8 cellular contexts compared by ENCODE assay signal in the genomic region with DNA sequence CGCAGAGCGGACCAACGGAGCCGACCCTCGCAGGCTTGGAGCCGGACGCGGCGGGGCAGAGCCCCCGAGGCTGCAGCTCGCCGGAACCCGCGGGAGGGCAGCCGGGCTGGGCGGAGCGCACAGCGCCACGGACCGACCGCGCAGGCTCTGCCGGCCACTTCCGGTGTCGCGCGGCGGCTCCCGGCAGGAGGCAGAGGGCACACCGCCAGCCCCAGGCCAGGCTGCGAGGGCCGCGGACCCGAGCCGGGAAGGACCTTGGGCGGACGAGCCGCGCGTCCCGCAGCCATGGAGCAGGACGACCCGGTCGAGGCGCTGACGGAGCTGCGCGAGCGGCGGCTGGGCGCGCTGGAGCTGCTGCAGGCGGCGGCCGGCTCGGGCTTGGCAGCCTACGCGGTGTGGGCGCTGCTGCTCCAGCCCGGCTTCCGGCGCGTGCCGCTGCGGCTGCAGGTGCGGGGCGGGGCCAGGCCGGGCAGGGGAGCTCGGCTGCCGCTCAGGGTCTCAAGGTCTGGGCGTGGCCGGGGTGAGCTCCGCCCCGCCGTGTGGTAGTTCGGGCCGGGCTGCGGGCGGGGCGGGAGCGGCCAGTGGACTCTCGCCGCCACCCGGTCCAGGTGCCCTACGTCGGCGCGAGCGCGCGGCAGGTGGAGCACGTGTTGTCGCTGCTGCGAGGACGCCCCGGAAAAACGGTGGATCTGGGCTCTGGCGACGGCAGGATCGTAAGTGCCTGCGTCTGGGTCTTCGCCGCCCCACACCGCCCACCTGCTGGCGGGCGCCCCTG. TPM values are rescaled to one million over a fixed set of nuclear protein-coding genes. Genes with fewer than 3 reads are reported as not detected.
DNase-seq lines count a peak whose midpoint lies in the region; ATAC-seq and TF ChIP-seq lines count a peak whose summit lies in the region.

A gene with protein sequence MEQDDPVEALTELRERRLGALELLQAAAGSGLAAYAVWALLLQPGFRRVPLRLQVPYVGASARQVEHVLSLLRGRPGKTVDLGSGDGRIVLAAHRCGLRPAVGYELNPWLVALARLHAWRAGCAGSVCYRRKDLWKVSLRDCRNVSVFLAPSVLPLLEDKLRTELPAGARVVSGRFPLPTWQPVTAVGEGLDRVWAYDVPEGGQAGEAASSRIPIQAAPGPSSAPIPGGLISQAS (plus strand): TSS at position 157 of the 775 bp plus-strand sequence. CDS start 129 bp downstream, at position 286.

- no peaks in the 10 kb centered on the region for H3K36me3 ChIP-seq in CD8-positive, alpha-beta memory T cell (ENCODE audit: insufficient read depth, low read length)
- H3K36me3 ChIP-seq in mesodermal cell (ENCODE audit: control insufficient read depth, insufficient read depth, low read length), result peaks cover 7% of the 10 kb centered on the region

- CTCF ChIA-PET in CD8-positive, alpha-beta memory T cell (lab: Charles Lee), result interaction anchor here (0.8 to 22.8 kb wide), 7 partner anchors 7 to 65 kb away, joined by 3 to 332 read pairs (median 10); a partner anchor contains a TSS

- no peaks in the 10 kb centered on the region for H3K9me3 Mint-ChIP-seq in CD8-positive, alpha-beta memory T cell
- no peaks in the 10 kb centered on the region for H3K9me3 Mint-ChIP-seq in endothelial cell (ENCODE audit: unreplicated experiment)

- peak within 1 kb of the TSS; percentile 67 for H3K4me3 ChIP-seq in CD8-positive, alpha-beta memory T cell (ENCODE audit: low read length)
- H3K4me3 ChIP-seq in mesodermal cell (ENCODE audit: extremely low read depth, insufficient read depth, low read length, poor library complexity, severe bottlenecking), result peak within 1 kb of the TSS; percentile 67

- WGBS in mesodermal cell (ENCODE audit: insufficient coverage in 2 of 2), 2 experiments, result 11% methylated on average over 90 to 97 of the region's 106 CpGs

- H3K36me3 Mint-ChIP-seq in CD8-positive, alpha-beta memory T cell, result no peaks in the 10 kb centered on the region
- H3K36me3 Mint-ChIP-seq in endothelial cell (ENCODE audit: low read depth, unreplicated experiment), result no peaks in the 10 kb centered on the region

- POLR2A ChIA-PET in CD8-positive, alpha-beta memory T cell (lab: Charles Lee), result interaction anchor here (0.7 to 3.2 kb wide), 8 partner anchors 9 to 243 kb away, joined by 3 to 21 read pairs (median 8); a partner anchor contains a TSS

- H3K27ac Mint-ChIP-seq in CD8-positive, alpha-beta memory T cell, result peak within 1 kb of the TSS; percentile 74 to 98 (median 94)
- no peak within 1 kb of the TSS for H3K27ac Mint-ChIP-seq in endothelial cell (ENCODE audit: unreplicated experiment)

- no peaks in the 10 kb centered on the region for H3K27me3 ChIP-seq in CD8-positive, alpha-beta memory T cell (ENCODE audit: insufficient read depth, low read length, poor library complexity, severe bottlenecking)

- no peaks in the 10 kb centered on the region for H3K27me3 Mint-ChIP-seq in CD8-positive, alpha-beta memory T cell
- peaks cover 18% of the 10 kb centered on the region for H3K27me3 Mint-ChIP-seq in endothelial cell (ENCODE audit: unreplicated experiment)

- H3K4me3 Mint-ChIP-seq in CD8-positive, alpha-beta memory T cell, result peak within 1 kb of the TSS; percentile 83 to 97 (median 89)
- peak within 1 kb of the TSS; percentile 67 for H3K4me3 Mint-ChIP-seq in endothelial cell (ENCODE audit: unreplicated experiment)

- DNase-seq in CD8-positive, alpha-beta memory T cell, result peak; percentile 68 to 84 (median 83)
- DNase-seq in NOMO-1 treated with dmso at 0.1 percent for 144 hours (lab: John Stamatoyannopoulos, UW; ENCODE audit: unreplicated experiment) (peak; percentile 81), endothelial cell (ENCODE audit: low spot score) (peak; percentile 67)
- peak; percentile 75 for DNase-seq in activated CD8-positive, alpha-beta memory T cell treated with anti-CD3 and anti-CD28 coated beads, Interleukin-2, amount 50 U/mL, for 4 hours
- peak; percentile 70 to 79 for DNase-seq in stimulated activated CD8-positive, alpha-beta memory T cell treated with anti-CD3 and anti-CD28 coated beads, Interleukin-2, amount 100 ng/mL, for 48 hours (ENCODE audit: low read depth in 2 of 2)

- H3K27ac ChIP-seq in CD8-positive, alpha-beta memory T cell (ENCODE audit: low read depth, low read length), result peak within 1 kb of the TSS; percentile 82
- peak within 1 kb of the TSS; percentile 87 for H3K27ac ChIP-seq in mesodermal cell (ENCODE audit: low read depth, low read length, severe bottlenecking)

- no peak for TF ChIP-seq CTCF in endothelial cell (IDR thresholded peaks at IDR 0.05; ENCODE audit: unreplicated experiment)

- H3K9me3 ChIP-seq in CD8-positive, alpha-beta memory T cell (ENCODE audit: low read length), result no peaks in the 10 kb centered on the region
- H3K9me3 ChIP-seq in mesodermal cell (ENCODE audit: control insufficient read depth, low read length), result no peaks in the 10 kb centered on the region

- H3K4me1 ChIP-seq in CD8-positive, alpha-beta memory T cell (ENCODE audit: insufficient read depth, low read length), result peaks cover 31% of the 10 kb centered on the region
- peaks cover 14% of the 10 kb centered on the region for H3K4me1 ChIP-seq in mesodermal cell (ENCODE audit: control insufficient read depth, insufficient read depth, low read length, poor library complexity, severe bottlenecking)

- ATAC-seq in GM19395 (IDR thresholded peaks at IDR 0.05; ENCODE audit: unreplicated experiment), result peak; percentile 67
- peak; percentile 58 for ATAC-seq in HG03520 (IDR thresholded peaks at IDR 0.05; ENCODE audit: unreplicated experiment)

- peaks cover 18 to 49% (median 19%) of the 10 kb centered on the region in 3 donors for H3K4me1 Mint-ChIP-seq in CD8-positive, alpha-beta memory T cell
- no peaks in the 10 kb centered on the region for H3K4me1 Mint-ChIP-seq in endothelial cell (ENCODE audit: unreplicated experiment)

RNA-seq across cellular contexts. Expression of the gene that starts here (rescaled TPM):
- 10 to 100 TPM; 64.2 to 72.0 TPM for total RNA-seq in CD8-positive, alpha-beta memory T cell
- 127 TPM for polyA plus RNA-seq in CD8-positive, alpha-beta memory T cell
- total RNA-seq in endothelial cell (ENCODE audit: unreplicated experiment), result 11.1 TPM
- polyA plus RNA-seq in mesodermal cell (2013, experiment 1 of 2), result 18.1 TPM
- 13.7 TPM for polyA plus RNA-seq in mesodermal cell (2013, experiment 2 of 2)

Comparison
In these comparisons a context has a peak if more than half of its experiments do, and no peak if none do; other contexts are left out.
1. Peak in every context shown above with its lines: DNase-seq, ATAC-seq, H3K4me3 ChIP-seq and H3K27ac ChIP-seq.